In genomic region chr20:11769825-11770224, GRCh38 we compare ENCODE assay signal across 1 cellular context.
TF ChIP-seq lines count a peak whose summit lies in the region.

No MANE protein-coding gene starts in this region.

TF ChIP-seq in H1, 55 proteins besides CTCF, POLR2A, EP300 and RAD21:
- TF ChIP-seq TCF12 (IDR thresholded peaks at IDR 0.05; ENCODE audit: low read depth, low read length) (no peak), MAFK (IDR thresholded peaks at IDR 0.05; ENCODE audit: low read depth, low read length) (no peak), MAX (IDR thresholded peaks at IDR 0.05) (no peak), CREB1 (IDR thresholded peaks at IDR 0.05) (no peak)
TF ChIP-seq in H1: peak in this region for 0.
